ENCODE assay signal across 16 cellular contexts in genomic region chr5:80764786-80765185, GRCh38.
DNase-seq lines count a peak whose midpoint lies in the region; ATAC-seq and TF ChIP-seq lines count a peak whose summit lies in the region.
"Had no signal": no experiment of that assay in that cellular context is flagged by ENCODE, and none has a peak within 500 bp of the region (broad histone marks: within the 10 kb centered on the region; RNA-seq: fewer than 3 reads in every experiment).

No MANE protein-coding gene starts in this region.

- intact Hi-C loops in heart right ventricle (cut with DNase I) (no loop called here), left lung (cut with DNase I) (no loop called here)

- H3K4me1 ChIP-seq in cardiac muscle cell (ENCODE audit: low read depth) (no peaks in the 10 kb centered on the region), heart right ventricle (no peaks in the 10 kb centered on the region), trophoblast cell (ENCODE audit: control insufficient read depth in 1 of 2, insufficient read depth in 2 of 2, low read length in 2 of 2) (no peaks in the 10 kb centered on the region), left lung (no peaks in the 10 kb centered on the region)
- H3K4me1 ChIP-seq: BLaER1 had no signal

- no peak overlapping the region for H4K91ac ChIP-seq in trophoblast cell (ENCODE audit: low read depth, low read length)

- H3K23ac ChIP-seq in trophoblast cell (ENCODE audit: low read length) = no peak overlapping the region

- H3K27ac ChIP-seq in cardiac muscle cell (peak overlapping the region; percentile 35), heart right ventricle (no peak overlapping the region), caudate nucleus (ENCODE audit: low read depth, low read length) (peak overlapping the region; percentile 8), trophoblast cell (ENCODE audit: low read depth, low read length) (no peak overlapping the region), left lung (no peak overlapping the region)
- H3K27ac ChIP-seq: BLaER1, HL-60 had no signal

- no peak overlapping the region for H2AFZ ChIP-seq in trophoblast cell (ENCODE audit: insufficient read depth, low read length, poor library complexity)

- no peak for ATAC-seq in heart right ventricle
- ATAC-seq in left lung = no peak
- ATAC-seq: CD8-positive, alpha-beta T cell; GM12878 had no signal

- no peak overlapping the region for H3K9ac ChIP-seq in trophoblast cell (ENCODE audit: low read length)
- H3K9ac ChIP-seq: BLaER1 had no signal

- DNase-seq in cardiac muscle cell (ENCODE audit: low read depth in 1 of 2, low spot score in 1 of 2) (peak in 1 of 2 donors; percentile 4), heart right ventricle (no peak), caudate nucleus (lab: John Stamatoyannopoulos, UW) (no peak), trophoblast cell (no peak), KBM-7 (no peak), NCI-H524 (lab: John Stamatoyannopoulos, UW) (no peak), left lung (no peak)
- DNase-seq: 8988T; Calu3; CD8-positive, alpha-beta T cell; DND-41; HCEC 1CT; HFFc6 had no signal

- H2BK5ac ChIP-seq in trophoblast cell (ENCODE audit: low read depth, low read length, poor library complexity) = no peak overlapping the region

- H3K18ac ChIP-seq in trophoblast cell (ENCODE audit: low read length) = no peak overlapping the region

- H3K9me3 ChIP-seq in cardiac muscle cell (ENCODE audit: low read depth) = no peaks in the 10 kb centered on the region
- no peaks in the 10 kb centered on the region for H3K9me3 ChIP-seq in heart right ventricle
- H3K9me3 ChIP-seq in trophoblast cell (ENCODE audit: insufficient read depth, low read depth, low read length) = peaks cover 2% of the 10 kb centered on the region
- no peaks in the 10 kb centered on the region for H3K9me3 ChIP-seq in left lung
- H3K9me3 ChIP-seq: BLaER1 had no signal

- TF ChIP-seq CTCF in cardiac muscle cell (IDR thresholded peaks at IDR 0.05; ENCODE audit: low read depth, low read length) (no peak), heart right ventricle (IDR thresholded peaks at IDR 0.05) (no peak), left lung (IDR thresholded peaks at IDR 0.05) (no peak)

- no peak overlapping the region for H3K4ac ChIP-seq in trophoblast cell (ENCODE audit: low read depth, low read length)

- no peaks in the 10 kb centered on the region for H3K27me3 ChIP-seq in cardiac muscle cell
- no peaks in the 10 kb centered on the region for H3K27me3 ChIP-seq in heart right ventricle
- no peaks in the 10 kb centered on the region for H3K27me3 ChIP-seq in trophoblast cell (ENCODE audit: insufficient read depth, low read length)
- H3K27me3 ChIP-seq in left lung = no peaks in the 10 kb centered on the region
- H3K27me3 ChIP-seq: BLaER1 had no signal

- WGBS in heart right ventricle, 2 donors = 94 to 98% methylated on average over 1 of the region's 1 CpG
- no CpG with 5 or more reads among the region's 1 CpG for WGBS in trophoblast cell (ENCODE audit: extremely low coverage, insufficient coverage, insufficient read length)

- H4K12ac ChIP-seq in trophoblast cell (ENCODE audit: low read depth, low read length) = no peak overlapping the region

- in situ Hi-C loops in KBM-7 (cut with MboI; ENCODE audit: low pct_unique_long_range_greater_than_20kb, low sequenced_read_pairs) = no loop called here

- H4K8ac ChIP-seq in trophoblast cell (ENCODE audit: low read depth, low read length) = no peak overlapping the region

- H3K79me2 ChIP-seq in trophoblast cell (ENCODE audit: control insufficient read depth, insufficient read depth, low read length, poor library complexity) = no peaks in the 10 kb centered on the region

- H2BK120ac ChIP-seq in trophoblast cell (ENCODE audit: insufficient read depth, low read length, poor library complexity) = peak overlapping the region; percentile 38

- H3K36me3 ChIP-seq in cardiac muscle cell = no peaks in the 10 kb centered on the region
- peaks cover 0 to 45% (median 0%) of the 10 kb centered on the region in 9 donors for H3K36me3 ChIP-seq in heart right ventricle
- no peaks in the 10 kb centered on the region for H3K36me3 ChIP-seq in trophoblast cell (ENCODE audit: control insufficient read depth in 1 of 2, insufficient read depth in 2 of 2, low read length in 2 of 2)
- H3K36me3 ChIP-seq in left lung = peaks cover 0 to 9% of the 10 kb centered on the region in 2 donors

- H3K14ac ChIP-seq in trophoblast cell (ENCODE audit: low read length) = no peak overlapping the region

- no peak overlapping the region for H3K4me2 ChIP-seq in trophoblast cell (ENCODE audit: low read length)
- H3K4me2 ChIP-seq: BLaER1 had no signal

- no peak overlapping the region for H2BK12ac ChIP-seq in trophoblast cell (ENCODE audit: low read length)

- no peak overlapping the region for H3K4me3 ChIP-seq in cardiac muscle cell
- no peak overlapping the region for H3K4me3 ChIP-seq in heart right ventricle
- H3K4me3 ChIP-seq in trophoblast cell (ENCODE audit: low read depth, low read length) = no peak overlapping the region
- no peak overlapping the region for H3K4me3 ChIP-seq in left lung
- H3K4me3 ChIP-seq: BLaER1, GM12878 had no signal

- H2AK5ac ChIP-seq in trophoblast cell (ENCODE audit: low read length) = no peak overlapping the region

- no peaks in the 10 kb centered on the region for H3K79me1 ChIP-seq in trophoblast cell (ENCODE audit: low read length)

Comparison
In these comparisons a context has a peak if more than half of its experiments do, and no peak if none do; other contexts are left out.
1. H3K27ac ChIP-seq: peak in cardiac muscle cell (single experiment) and caudate nucleus (single experiment); none in heart right ventricle (0 of 10), trophoblast cell (single experiment) and left lung (0 of 2).